24 cellular contexts compared by ENCODE assay signal in the genomic region with DNA sequence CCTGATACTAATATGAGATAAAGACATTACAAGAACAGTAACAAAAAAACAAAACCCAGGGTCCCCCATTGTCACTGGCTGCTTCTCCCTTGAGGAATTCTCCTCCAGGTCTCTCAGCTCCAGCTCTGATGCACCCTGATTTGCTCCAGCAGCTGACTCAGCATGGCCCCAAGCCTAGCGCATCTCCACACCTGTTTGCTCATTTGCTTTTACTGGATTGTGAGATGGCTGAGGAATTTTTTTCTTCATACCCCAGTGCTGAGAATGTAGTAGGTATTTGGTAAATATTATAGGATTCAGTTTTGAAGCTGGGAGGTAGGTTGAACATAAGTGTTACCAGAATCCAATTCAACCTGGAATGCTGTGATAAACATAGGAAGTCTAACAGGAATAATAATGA.
"Had no signal": no experiment of that assay in that cellular context is flagged by ENCODE, and none has a peak within 500 bp of the region (broad histone marks: within the 10 kb centered on the region; RNA-seq: fewer than 3 reads in every experiment).

No MANE protein-coding gene starts in this region.

- DNase-seq: activated CD4-positive, alpha-beta T cell treated with anti-CD3 and anti-CD28 coated beads for 4 hours; activated CD4-positive, alpha-beta T cell treated with anti-CD3 and anti-CD28 coated beads, Interleukin-2, amount 50 U/mL, for 48 hours; activated CD4-positive, CD25-positive, alpha-beta regulatory T cell; activated CD8-positive, alpha-beta memory T cell treated with anti-CD3 and anti-CD28 coated beads, Interleukin-2, amount 50 U/mL, for 48 hours; activated naive CD4-positive, alpha-beta T cell; activated naive CD8-positive, alpha-beta T cell treated with anti-CD3 and anti-CD28 coated beads for 36 hours; activated T-cell treated with anti-CD3 and anti-CD28 coated beads, Interleukin-2, amount 50 U/mL, for 4 hours; colonic mucosa; dorsolateral prefrontal cortex; effector memory CD8-positive, alpha-beta T cell; gastrocnemius medialis; hippocampal formation; mesendoderm; mucosa of descending colon; naive thymus-derived CD4-positive, alpha-beta T cell; occipital lobe; stimulated activated CD4-positive, alpha-beta T cell treated with anti-CD3 and anti-CD28 coated beads, Interleukin-4, amount 100 ng/mL, for 24 hours; stimulated activated naive CD8-positive, alpha-beta T cell treated with anti-CD3 and anti-CD28 coated beads, Interleukin-15, Interleukin-2, amounts not matched to agents 100 U/mL and 50 U/mL, for 24 hours; T1000; tibial artery had no signal

- H3K27ac ChIP-seq: colonic mucosa, dorsolateral prefrontal cortex, esophagus muscularis mucosa, gastrocnemius medialis, right atrium auricular region had no signal

- H3K4me3 ChIP-seq: colonic mucosa, dorsolateral prefrontal cortex, esophagus muscularis mucosa, gastrocnemius medialis, mucosa of descending colon, right atrium auricular region, tibial artery had no signal

- H3K27me3 ChIP-seq: colonic mucosa, dorsolateral prefrontal cortex, esophagus muscularis mucosa, gastrocnemius medialis, right atrium auricular region, tibial artery had no signal

- ATAC-seq: activated T-cell treated with anti-CD3 and anti-CD28 coated beads, Interleukin-2, amount 50 U/mL, for 4 hours; effector memory CD8-positive, alpha-beta T cell; gastrocnemius medialis; mucosa of descending colon; naive thymus-derived CD4-positive, alpha-beta T cell; stimulated activated naive CD8-positive, alpha-beta T cell treated with anti-CD3 and anti-CD28 coated beads, Interleukin-15, Interleukin-2, amounts not matched to agents 100 U/mL and 50 U/mL, for 24 hours had no signal

- H3K9me3 ChIP-seq: colonic mucosa, esophagus muscularis mucosa, gastrocnemius medialis, mucosa of descending colon, right atrium auricular region, tibial artery had no signal

- H3K36me3 ChIP-seq: colonic mucosa, esophagus muscularis mucosa, gastrocnemius medialis, right atrium auricular region, tibial artery had no signal

- FAIRE-seq: bronchial epithelial cell, endothelial cell of umbilical vein had no signal

- H3K4me1 ChIP-seq: colonic mucosa, gastrocnemius medialis, right atrium auricular region had no signal
